Comparison of ENCODE assay signal across 25 cellular contexts in genomic region chr16:13909069-13909468, GRCh38.
"Had no signal": no experiment of that assay in that cellular context is flagged by ENCODE, and none has a peak within 500 bp of the region (broad histone marks: within the 10 kb centered on the region; RNA-seq: fewer than 3 reads in every experiment).

No MANE protein-coding gene starts in this region.

- DNase-seq: activated CD4-positive, alpha-beta memory T cell treated with anti-CD3 and anti-CD28 coated beads, Interleukin-2, amount 10 ng/mL, durations not matched to agents 7 days and 5 days; activated CD4-positive, alpha-beta T cell treated with anti-CD3 and anti-CD28 coated beads for 1 hour; activated CD4-positive, alpha-beta T cell treated with anti-CD3 and anti-CD28 coated beads, Interleukin-2, amount 10 ng/mL, durations not matched to agents 7 days and 5 days; activated gamma-delta T cell treated with Interleukin-2 at 50 U/mL for 16 hours; activated naive CD4-positive, alpha-beta T cell treated with anti-CD3 and anti-CD28 coated beads, Interleukin-2, amount 50 U/mL, for 16 hours; activated T-cell treated with anti-CD3 and anti-CD28 coated beads, Interleukin-2, amount 50 U/mL, for 4 hours; amniotic stem cell; dermis blood vessel endothelial cell; effector CD4-positive, alpha-beta T cell; gastrocnemius medialis; kidney glomerular epithelial cell; left ventricle myocardium superior; SK-N-SH; stimulated activated CD4-positive, alpha-beta T cell treated with anti-CD3 and anti-CD28 coated beads, Interleukin-1b, Interleukin-23, amount 100 ng/mL, for 48 hours; stimulated activated CD4-positive, alpha-beta T cell treated with anti-CD3 and anti-CD28 coated beads, Interleukin-4, amount 100 ng/mL, for 4 hours; stimulated activated CD8-positive, alpha-beta memory T cell treated with anti-CD3 and anti-CD28 coated beads, Interleukin-4, amount 100 ng/mL, for 48 hours; stimulated activated naive CD8-positive, alpha-beta T cell treated with anti-CD3 and anti-CD28 coated beads, Interleukin-15, amount 100 ng/mL, for 72 hours; SW 1271; T1000; trophoblast cell; uterus had no signal

- H3K36me3 ChIP-seq: breast epithelium, gastrocnemius medialis, uterus had no signal

- ATAC-seq: activated T-cell treated with anti-CD3 and anti-CD28 coated beads, Interleukin-2, amount 50 U/mL, for 4 hours; activated T-helper 17 cell treated with anti-CD3 and anti-CD28 coated beads, Interleukin-2, amount 50 U/mL, for 72 hours; stimulated activated memory B cell treated with anti-CD40 and anti-IgM and Interleukin-4, amounts not matched to agents 10 μg/mL and 1 μg/mL and 100 μg/mL, for 72 hours; stimulated activated naive CD8-positive, alpha-beta T cell treated with anti-CD3 and anti-CD28 coated beads, Interleukin-15, amount 100 ng/mL, for 72 hours had no signal

- H3K27ac ChIP-seq: breast epithelium, gastrocnemius medialis, uterus had no signal

- H3K9me3 ChIP-seq: gastrocnemius medialis, SK-N-SH, uterus had no signal

- H3K27me3 ChIP-seq: breast epithelium, gastrocnemius medialis, uterus had no signal

- H3K4me1 ChIP-seq: breast epithelium, uterus had no signal

- H3K4me3 ChIP-seq: breast epithelium, gastrocnemius medialis, smooth muscle cell, uterus had no signal
